ENCODE assay signal across 8 cellular contexts in genomic region chr3:119497824-119498187, GRCh38. TPM values are rescaled to one million over a fixed set of nuclear protein-coding genes. Genes with fewer than 3 reads are reported as not detected.
DNase-seq lines count a peak whose midpoint lies in the region; ATAC-seq and TF ChIP-seq lines count a peak whose summit lies in the region.

No MANE protein-coding gene starts in this region.

- intact Hi-C loops in Calu3 (cut with micrococcal nuclease; ENCODE audit: unreplicated experiment): no loop called here

- no peak overlapping the region for H3K27ac ChIP-seq in HEK293 (ENCODE audit: extremely low read depth, low read depth, low read length)
- H3K27ac ChIP-seq in fibroblast of lung (ENCODE audit: insufficient read depth, low read length): peak overlapping the region; percentile 83
- H3K27ac ChIP-seq in neural cell (ENCODE audit: low read length): peak overlapping the region; percentile 95

- peaks cover 10% of the 10 kb centered on the region for H3K4me1 Mint-ChIP-seq in Calu3 (ENCODE audit: low read depth, unreplicated experiment)
- peaks cover 28% of the 10 kb centered on the region for H3K4me1 Mint-ChIP-seq in T-helper 2 cell treated with Interferon-gamma antibody and Interleukin-4, amounts not matched to agents 5 μg/mL and 100 μg/mL, for 36 hours (ENCODE audit: low read depth)

- H3K36me3 Mint-ChIP-seq in Calu3 (ENCODE audit: insufficient read depth, unreplicated experiment): peaks cover 23% of the 10 kb centered on the region
- H3K36me3 Mint-ChIP-seq in T-helper 2 cell treated with Interferon-gamma antibody and Interleukin-4, amounts not matched to agents 5 μg/mL and 100 μg/mL, for 36 hours (ENCODE audit: low read depth): peaks cover 12% of the 10 kb centered on the region

- no peaks in the 10 kb centered on the region for H3K4me1 ChIP-seq in HEK293 (ENCODE audit: control insufficient read depth, insufficient read depth, low read length)
- H3K4me1 ChIP-seq in fibroblast of lung (ENCODE audit: control insufficient read depth, extremely low read depth, insufficient read depth, low read length): peaks cover 3% of the 10 kb centered on the region

- no peak for TF ChIP-seq CTCF in Calu3 (IDR thresholded peaks at IDR 0.05; ENCODE audit: unreplicated experiment)
- TF ChIP-seq CTCF in HEK293 (tag by site-specific recombination; IDR thresholded peaks at IDR 0.05): no peak
- TF ChIP-seq CTCF in fibroblast of lung (conservative IDR thresholded peaks at IDR 0.05 in 1 of 2, IDR thresholded peaks at IDR 0.05 in 1 of 2; ENCODE audit: low read depth in 1 of 2, low read length in 2 of 2): no peak
- TF ChIP-seq CTCF in neural cell (IDR thresholded peaks at IDR 0.05; ENCODE audit: poor library complexity, severe bottlenecking): no peak
- TF ChIP-seq CTCF in GM10248 (IDR thresholded peaks at IDR 0.05; ENCODE audit: control extremely low read depth, extremely low read depth, low read depth, missing control alignments): no peak

- POLR2A ChIA-PET in HEK293 (lab: Yijun Ruan, JAX) (interaction anchor here (0.6 to 3.9 kb wide), 12 partner anchors 21 to 597 kb away, joined by 3 to 39 read pairs (median 3); partner anchors contain the start of genes B4GALT4, COX17, POGLUT1 and TMEM39A), GM10248 (lab: Yijun Ruan, JAX) (interaction anchor here (0.5 to 1.7 kb wide), 5 partner anchors 9 to 35 kb away, joined by 3 to 5 read pairs (median 4); partner anchors contain the start of genes POGLUT1 and TMEM39A)

- H3K27me3 ChIP-seq in fibroblast of lung (ENCODE audit: control insufficient read depth, insufficient read depth, low read length) (no peaks in the 10 kb centered on the region), neural cell (ENCODE audit: insufficient read depth, low read depth, low read length) (no peaks in the 10 kb centered on the region)

- peak overlapping the region; percentile 92 for H3K4me3 Mint-ChIP-seq in Calu3 (ENCODE audit: low read depth, unreplicated experiment)
- H3K4me3 Mint-ChIP-seq in T-helper 2 cell treated with Interferon-gamma antibody and Interleukin-4, amounts not matched to agents 5 μg/mL and 100 μg/mL, for 36 hours: peak overlapping the region; percentile 99

- peak overlapping the region; percentile 60 for H3K9ac ChIP-seq in fibroblast of lung (ENCODE audit: insufficient read depth, low read length)
- H3K9ac ChIP-seq in neural cell (ENCODE audit: low read length): peak overlapping the region; percentile 92

- H4K20me1 ChIP-seq in fibroblast of lung (ENCODE audit: control insufficient read depth, extremely low read depth, insufficient read depth, low read length): no peaks in the 10 kb centered on the region
- no peaks in the 10 kb centered on the region for H4K20me1 ChIP-seq in neural cell (ENCODE audit: insufficient read depth)

- peak overlapping the region; percentile 25 for H2AFZ ChIP-seq in fibroblast of lung (ENCODE audit: low read length)
- peak overlapping the region; percentile 54 for H2AFZ ChIP-seq in neural cell (ENCODE audit: low read depth, low read length)

- H3K36me3 ChIP-seq in HEK293 (ENCODE audit: control insufficient read depth in 2 of 2, insufficient read depth in 1 of 2, low read length in 2 of 2): peaks cover 0 to 12% of the 10 kb centered on the region in 2 experiments; a peak in 2 of 3 replicates
- H3K36me3 ChIP-seq in fibroblast of lung (ENCODE audit: control insufficient read depth, insufficient read depth, low read length): no peaks in the 10 kb centered on the region
- no peaks in the 10 kb centered on the region for H3K36me3 ChIP-seq in neural cell (ENCODE audit: insufficient read depth, low read length)

- H3K4me2 ChIP-seq in fibroblast of lung (ENCODE audit: extremely low read depth, insufficient read depth, low read length): peak overlapping the region; percentile 81
- H3K4me2 ChIP-seq in neural cell (ENCODE audit: low read length): peak overlapping the region; percentile 87

- TF ChIP-seq RAD21 in neural cell (conservative IDR thresholded peaks at IDR 0.05): no peak

- DNase-seq in Calu3 (no peak), fibroblast of lung (ENCODE audit: low read depth in 2 of 2) (peak; percentile 29 to 38), T-helper 9 cell (no peak), GM10248 (ENCODE audit: extremely low spot score) (no peak)
- DNase-seq in T-helper 2 cell treated with Interferon-gamma antibody and Interleukin-4, amounts not matched to agents 5 μg/mL and 100 μg/mL, for 36 hours (ENCODE audit: low spot score): no peak

- H3K9me3 Mint-ChIP-seq in Calu3 (ENCODE audit: low read depth, unreplicated experiment): no peaks in the 10 kb centered on the region
- no peaks in the 10 kb centered on the region for H3K9me3 Mint-ChIP-seq in T-helper 2 cell treated with Interferon-gamma antibody and Interleukin-4, amounts not matched to agents 5 μg/mL and 100 μg/mL, for 36 hours

- H3K27me3 Mint-ChIP-seq in Calu3 (ENCODE audit: unreplicated experiment): no peaks in the 10 kb centered on the region
- H3K27me3 Mint-ChIP-seq in T-helper 2 cell treated with Interferon-gamma antibody and Interleukin-4, amounts not matched to agents 5 μg/mL and 100 μg/mL, for 36 hours (ENCODE audit: low read depth): no peaks in the 10 kb centered on the region

- CTCF ChIA-PET in Calu3 (lab: Charles Lee): interaction anchor here (0.5 to 1.4 kb wide), 6 partner anchors 13 to 93 kb away, joined by 3 to 6 read pairs (median 3); partner anchors contain the start of gene TMEM39A
- CTCF ChIA-PET in HEK293 (lab: Yijun Ruan, JAX): interaction anchor here (0.7 kb wide), 2 partner anchors 175 to 267 kb away, joined by 4 read pairs; no protein-coding TSS in a partner anchor
- CTCF ChIA-PET in GM10248 (lab: Yijun Ruan, JAX): interaction anchor here (0.5 to 1.9 kb wide), 6 partner anchors 9 to 264 kb away, joined by 3 to 12 read pairs (median 3); no protein-coding TSS in a partner anchor

- no peak for TF ChIP-seq EP300 in neural cell (conservative IDR thresholded peaks at IDR 0.05; ENCODE audit: poor library complexity, severe bottlenecking)

- H3K9me3 ChIP-seq in HEK293 (ENCODE audit: control insufficient read depth, insufficient read depth, low read depth, low read length) (no peaks in the 10 kb centered on the region), fibroblast of lung (ENCODE audit: control insufficient read depth, insufficient read depth, low read depth, low read length) (no peaks in the 10 kb centered on the region), neural cell (ENCODE audit: low read length) (no peaks in the 10 kb centered on the region)

- no peaks in the 10 kb centered on the region for H3F3A ChIP-seq in neural cell (ENCODE audit: insufficient read depth, low read length, poor library complexity, severe bottlenecking)

- ATAC-seq in HG02763 (IDR thresholded peaks at IDR 0.05; ENCODE audit: unreplicated experiment): no peak

- H3K79me2 ChIP-seq in fibroblast of lung (ENCODE audit: control insufficient read depth, insufficient read depth, low read length) (peaks cover 17% of the 10 kb centered on the region), neural cell (replicated peaks; ENCODE audit: insufficient read depth, low read length) (peaks cover 10% of the 10 kb centered on the region)

- H3K4me3 ChIP-seq in HEK293 (ENCODE audit: low read depth, low read length) (peak overlapping the region; percentile 95), fibroblast of lung (replicated peaks in 1 of 4; ENCODE audit: control extremely low read depth in 1 of 4, insufficient read depth in 1 of 4, low read depth in 3 of 4, low read length in 4 of 4) (peak overlapping the region; percentile 54 to 99 (median 77)), neural cell (ENCODE audit: low read length) (peak overlapping the region; percentile 90)

- no peaks in the 10 kb centered on the region for H3K9me2 ChIP-seq in neural cell (ENCODE audit: insufficient read depth, low read length)

- BruUV-seq in Calu3 (replicated peaks; lab: Mats Ljungman, UMichigan): TSS peak; percentile 97

- peak overlapping the region; percentile 86 for H3K27ac Mint-ChIP-seq in Calu3 (ENCODE audit: unreplicated experiment)
- H3K27ac Mint-ChIP-seq in T-helper 2 cell treated with Interferon-gamma antibody and Interleukin-4, amounts not matched to agents 5 μg/mL and 100 μg/mL, for 36 hours: peak overlapping the region; percentile 97

TF ChIP-seq in HEK293, 187 proteins besides CTCF, POLR2A, EP300 and RAD21:
- TF ChIP-seq ZBTB48 (tag by site-specific recombination; IDR thresholded peaks at IDR 0.05) (no peak), ZNF324 (tag by site-specific recombination; IDR thresholded peaks at IDR 0.05) (0 out of 2 replicates have a peak, but pooled peaks have one; percentile 19), PRDM1 (tag by site-specific recombination; IDR thresholded peaks at IDR 0.05) (peak; percentile 93), ZIC2 (tag by site-specific recombination; IDR thresholded peaks at IDR 0.05) (no peak)

TF ChIP-seq in neural cell, 6 proteins besides CTCF, POLR2A, EP300 and RAD21 (continues in another document):
- no peak for TF ChIP-seq SMC3 (conservative IDR thresholded peaks at IDR 0.05; ENCODE audit: poor library complexity)
- no peak for TF ChIP-seq POLR2AphosphoS5 (IDR thresholded peaks at IDR 0.05)
- TF ChIP-seq MXI1 (conservative IDR thresholded peaks at IDR 0.05; ENCODE audit: poor library complexity, severe bottlenecking): no peak
- TF ChIP-seq TAF1 (IDR thresholded peaks at IDR 0.05; ENCODE audit: low read depth): no peak
- no peak for TF ChIP-seq EZH2 (IDR thresholded peaks at IDR 0.05; ENCODE audit: borderline replicate concordance, insufficient read depth, low read length, poor library complexity, severe bottlenecking)

RNA-seq across cellular contexts. Expression of gene TIMMDC1, which starts 0.5 kb away (rescaled TPM):
- total RNA-seq in Calu3 (2022) (82.1 and 84.1 TPM in 2 replicates), fibroblast of lung (52.6 and 59.5 TPM in 2 replicates)
- polyA plus RNA-seq in fibroblast of lung (60.1 and 60.2 TPM in 2 replicates), neural cell (109 and 110 TPM in 2 replicates)
- polyA plus RNA-seq in fibroblast of lung (2012): 72.1 and 85.3 TPM in 2 replicates
- polyA minus RNA-seq in fibroblast of lung (ENCODE audit: low replicate concordance) (51.1 and 60.1 TPM in 2 replicates), neural cell (40.4 and 49.8 TPM in 2 replicates)

RNA-seq across cellular contexts. Expression of gene POGLUT1, which starts 29.0 kb away (rescaled TPM):
- 10.3 and 13.3 TPM in 2 replicates for total RNA-seq in Calu3 (2022)
- 15.4 and 18.2 TPM in 2 replicates for total RNA-seq in fibroblast of lung
- 12.1 and 15.2 TPM in 2 replicates for polyA plus RNA-seq in fibroblast of lung
- polyA plus RNA-seq in fibroblast of lung (2012): 7.6 and 9.5 TPM in 2 replicates
- 0.59 and 6.5 TPM in 2 replicates for polyA minus RNA-seq in fibroblast of lung (ENCODE audit: low replicate concordance)
- 26.9 and 27.2 TPM in 2 replicates for polyA plus RNA-seq in neural cell
- 31.7 and 32.3 TPM in 2 replicates for polyA minus RNA-seq in neural cell

RNA-seq across cellular contexts. Expression of gene TMEM39A, which starts 34.4 kb away (rescaled TPM):
- total RNA-seq in Calu3 (2022) (48.6 and 54.3 TPM in 2 replicates), fibroblast of lung (56.8 and 59.0 TPM in 2 replicates)
- polyA plus RNA-seq in fibroblast of lung (32.8 and 48.0 TPM in 2 replicates), neural cell (21.1 and 31.6 TPM in 2 replicates)
- polyA plus RNA-seq in fibroblast of lung (2012): 28.7 and 39.0 TPM in 2 replicates
- polyA minus RNA-seq in fibroblast of lung (ENCODE audit: low replicate concordance) (30.3 and 50.5 TPM in 2 replicates), neural cell (22.4 and 24.9 TPM in 2 replicates)

Comparison
In these comparisons a context has a peak if more than half of its experiments do, and no peak if none do; other contexts are left out.
1. DNase-seq: peak in fibroblast of lung (2 of 2); none in Calu3 (single experiment), T-helper 2 cell treated with Interferon-gamma antibody and Interleukin-4, amounts not matched to agents 5 μg/mL and 100 μg/mL, for 36 hours (single experiment), T-helper 9 cell (single experiment) and GM10248 (single experiment).
2. Peak in every context shown above with its lines, with median percentiles within 50 percentile points of each other: H3K4me3 ChIP-seq.